1 cellular context compared by ENCODE assay signal in genomic region chr15:32849769-32850668, GRCh38.
TF ChIP-seq lines count a peak whose summit lies in the region.

No MANE protein-coding gene starts in this region.

TF ChIP-seq in H1, 55 proteins besides CTCF, POLR2A, EP300 and RAD21:
- TF ChIP-seq TEAD4 (IDR thresholded peaks at IDR 0.05; ENCODE audit: low read depth, low read length) (no peak), RXRA (IDR thresholded peaks at IDR 0.05; ENCODE audit: insufficient read depth, low read depth, low read length) (no peak), MAFK (IDR thresholded peaks at IDR 0.05; ENCODE audit: low read depth, low read length) (no peak), SIN3A (conservative IDR thresholded peaks at IDR 0.05 in 1 of 2, IDR thresholded peaks at IDR 0.05 in 1 of 2; ENCODE audit: low read depth in 1 of 2, low read length in 2 of 2) (no peak), HDAC6 (IDR thresholded peaks at IDR 0.05; ENCODE audit: low read depth, low read length) (no peak), MAX (IDR thresholded peaks at IDR 0.05) (no peak), TAF7 (optimal IDR thresholded peaks at IDR 0.05; ENCODE audit: borderline replicate concordance, low read depth, low read length) (no peak), TBP (IDR thresholded peaks at IDR 0.05; ENCODE audit: low read depth, low read length) (no peak), SP1 (IDR thresholded peaks at IDR 0.05; ENCODE audit: low read depth, low read length) (no peak), KDM5A (IDR thresholded peaks at IDR 0.05; ENCODE audit: low read length) (no peak), SUZ12 (IDR thresholded peaks at IDR 0.05; ENCODE audit: low read length) (no peak), CBX5 (IDR thresholded peaks at IDR 0.05; ENCODE audit: low read depth, low read length) (no peak)
- TF ChIP-seq, protein P1, sequence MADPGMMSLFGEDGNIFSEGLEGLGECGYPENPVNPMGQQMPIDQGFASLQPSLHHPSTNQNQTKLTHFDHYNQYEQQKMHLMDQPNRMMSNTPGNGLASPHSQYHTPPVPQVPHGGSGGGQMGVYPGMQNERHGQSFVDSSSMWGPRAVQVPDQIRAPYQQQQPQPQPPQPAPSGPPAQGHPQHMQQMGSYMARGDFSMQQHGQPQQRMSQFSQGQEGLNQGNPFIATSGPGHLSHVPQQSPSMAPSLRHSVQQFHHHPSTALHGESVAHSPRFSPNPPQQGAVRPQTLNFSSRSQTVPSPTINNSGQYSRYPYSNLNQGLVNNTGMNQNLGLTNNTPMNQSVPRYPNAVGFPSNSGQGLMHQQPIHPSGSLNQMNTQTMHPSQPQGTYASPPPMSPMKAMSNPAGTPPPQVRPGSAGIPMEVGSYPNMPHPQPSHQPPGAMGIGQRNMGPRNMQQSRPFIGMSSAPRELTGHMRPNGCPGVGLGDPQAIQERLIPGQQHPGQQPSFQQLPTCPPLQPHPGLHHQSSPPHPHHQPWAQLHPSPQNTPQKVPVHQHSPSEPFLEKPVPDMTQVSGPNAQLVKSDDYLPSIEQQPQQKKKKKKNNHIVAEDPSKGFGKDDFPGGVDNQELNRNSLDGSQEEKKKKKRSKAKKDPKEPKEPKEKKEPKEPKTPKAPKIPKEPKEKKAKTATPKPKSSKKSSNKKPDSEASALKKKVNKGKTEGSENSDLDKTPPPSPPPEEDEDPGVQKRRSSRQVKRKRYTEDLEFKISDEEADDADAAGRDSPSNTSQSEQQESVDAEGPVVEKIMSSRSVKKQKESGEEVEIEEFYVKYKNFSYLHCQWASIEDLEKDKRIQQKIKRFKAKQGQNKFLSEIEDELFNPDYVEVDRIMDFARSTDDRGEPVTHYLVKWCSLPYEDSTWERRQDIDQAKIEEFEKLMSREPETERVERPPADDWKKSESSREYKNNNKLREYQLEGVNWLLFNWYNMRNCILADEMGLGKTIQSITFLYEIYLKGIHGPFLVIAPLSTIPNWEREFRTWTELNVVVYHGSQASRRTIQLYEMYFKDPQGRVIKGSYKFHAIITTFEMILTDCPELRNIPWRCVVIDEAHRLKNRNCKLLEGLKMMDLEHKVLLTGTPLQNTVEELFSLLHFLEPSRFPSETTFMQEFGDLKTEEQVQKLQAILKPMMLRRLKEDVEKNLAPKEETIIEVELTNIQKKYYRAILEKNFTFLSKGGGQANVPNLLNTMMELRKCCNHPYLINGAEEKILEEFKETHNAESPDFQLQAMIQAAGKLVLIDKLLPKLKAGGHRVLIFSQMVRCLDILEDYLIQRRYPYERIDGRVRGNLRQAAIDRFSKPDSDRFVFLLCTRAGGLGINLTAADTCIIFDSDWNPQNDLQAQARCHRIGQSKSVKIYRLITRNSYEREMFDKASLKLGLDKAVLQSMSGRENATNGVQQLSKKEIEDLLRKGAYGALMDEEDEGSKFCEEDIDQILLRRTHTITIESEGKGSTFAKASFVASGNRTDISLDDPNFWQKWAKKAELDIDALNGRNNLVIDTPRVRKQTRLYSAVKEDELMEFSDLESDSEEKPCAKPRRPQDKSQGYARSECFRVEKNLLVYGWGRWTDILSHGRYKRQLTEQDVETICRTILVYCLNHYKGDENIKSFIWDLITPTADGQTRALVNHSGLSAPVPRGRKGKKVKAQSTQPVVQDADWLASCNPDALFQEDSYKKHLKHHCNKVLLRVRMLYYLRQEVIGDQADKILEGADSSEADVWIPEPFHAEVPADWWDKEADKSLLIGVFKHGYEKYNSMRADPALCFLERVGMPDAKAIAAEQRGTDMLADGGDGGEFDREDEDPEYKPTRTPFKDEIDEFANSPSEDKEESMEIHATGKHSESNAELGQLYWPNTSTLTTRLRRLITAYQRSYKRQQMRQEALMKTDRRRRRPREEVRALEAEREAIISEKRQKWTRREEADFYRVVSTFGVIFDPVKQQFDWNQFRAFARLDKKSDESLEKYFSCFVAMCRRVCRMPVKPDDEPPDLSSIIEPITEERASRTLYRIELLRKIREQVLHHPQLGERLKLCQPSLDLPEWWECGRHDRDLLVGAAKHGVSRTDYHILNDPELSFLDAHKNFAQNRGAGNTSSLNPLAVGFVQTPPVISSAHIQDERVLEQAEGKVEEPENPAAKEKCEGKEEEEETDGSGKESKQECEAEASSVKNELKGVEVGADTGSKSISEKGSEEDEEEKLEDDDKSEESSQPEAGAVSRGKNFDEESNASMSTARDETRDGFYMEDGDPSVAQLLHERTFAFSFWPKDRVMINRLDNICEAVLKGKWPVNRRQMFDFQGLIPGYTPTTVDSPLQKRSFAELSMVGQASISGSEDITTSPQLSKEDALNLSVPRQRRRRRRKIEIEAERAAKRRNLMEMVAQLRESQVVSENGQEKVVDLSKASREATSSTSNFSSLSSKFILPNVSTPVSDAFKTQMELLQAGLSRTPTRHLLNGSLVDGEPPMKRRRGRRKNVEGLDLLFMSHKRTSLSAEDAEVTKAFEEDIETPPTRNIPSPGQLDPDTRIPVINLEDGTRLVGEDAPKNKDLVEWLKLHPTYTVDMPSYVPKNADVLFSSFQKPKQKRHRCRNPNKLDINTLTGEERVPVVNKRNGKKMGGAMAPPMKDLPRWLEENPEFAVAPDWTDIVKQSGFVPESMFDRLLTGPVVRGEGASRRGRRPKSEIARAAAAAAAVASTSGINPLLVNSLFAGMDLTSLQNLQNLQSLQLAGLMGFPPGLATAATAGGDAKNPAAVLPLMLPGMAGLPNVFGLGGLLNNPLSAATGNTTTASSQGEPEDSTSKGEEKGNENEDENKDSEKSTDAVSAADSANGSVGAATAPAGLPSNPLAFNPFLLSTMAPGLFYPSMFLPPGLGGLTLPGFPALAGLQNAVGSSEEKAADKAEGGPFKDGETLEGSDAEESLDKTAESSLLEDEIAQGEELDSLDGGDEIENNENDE (IDR thresholded peaks at IDR 0.05; ENCODE audit: insufficient replicate concordance, low read length) = no peak
